Comparison of ENCODE assay signal across 24 cellular contexts in the genomic region with DNA sequence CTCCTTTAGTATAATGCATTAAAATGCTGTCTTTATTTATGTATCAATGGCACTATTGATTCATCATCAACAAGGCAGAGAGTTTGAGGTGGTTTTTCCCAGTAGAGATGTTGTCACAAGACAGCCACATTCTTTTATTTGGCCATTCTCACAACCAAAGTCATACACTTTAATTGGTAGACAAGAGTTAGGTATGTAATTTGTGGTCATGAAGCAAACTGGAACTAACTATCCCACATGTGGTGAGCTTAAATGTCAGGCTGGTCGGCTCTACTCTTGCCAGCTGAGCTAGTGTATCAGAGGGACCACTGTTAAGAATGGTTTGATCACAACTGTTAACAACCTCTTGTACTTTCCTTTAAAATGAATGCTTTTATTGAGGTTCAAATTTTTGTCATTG.
DNase-seq lines count a peak whose midpoint lies in the region; ATAC-seq, FAIRE-seq and TF ChIP-seq lines count a peak whose summit lies in the region.
"Had no signal": no experiment of that assay in that cellular context is flagged by ENCODE, and none has a peak within 500 bp of the region (broad histone marks: within the 10 kb centered on the region; RNA-seq: fewer than 3 reads in every experiment).

No MANE protein-coding gene starts in this region.

- H3K9me3 Mint-ChIP-seq in astrocyte (ENCODE audit: unreplicated experiment), result no peaks in the 10 kb centered on the region
- H3K9me3 Mint-ChIP-seq in stimulated activated effector memory CD8-positive, alpha-beta T cell treated with anti-CD3 and anti-CD28 coated beads, Interleukin-12 subunit alpha, Interleukin-12 subunit beta, amount 100 ng/mL, for 72 hours, result peaks cover 4% of the 10 kb centered on the region
- H3K9me3 Mint-ChIP-seq in naive thymus-derived CD4-positive, alpha-beta T cell, result peaks cover 0 to 5% (median 2%) of the 10 kb centered on the region in 11 donors

- no peaks in the 10 kb centered on the region for H3K9me3 ChIP-seq in GM23248 (ENCODE audit: low read depth)
- no peaks in the 10 kb centered on the region for H3K9me3 ChIP-seq in astrocyte (ENCODE audit: insufficient read depth, low read depth, low read length)
- no peaks in the 10 kb centered on the region for H3K9me3 ChIP-seq in naive thymus-derived CD4-positive, alpha-beta T cell (ENCODE audit: control insufficient read depth in 2 of 3, low read length in 3 of 3)
- H3K9me3 ChIP-seq: ascending aorta, BLaER1, tibial nerve had no signal

- H2AFZ ChIP-seq in GM23248, result 0 out of 2 replicates have a peak overlapping the region, but pooled peaks have one; percentile 37
- H2AFZ ChIP-seq in astrocyte (ENCODE audit: low read depth, low read length), result no peak overlapping the region

- H3K27me3 ChIP-seq in GM23248 (replicated peaks; ENCODE audit: insufficient read depth) (no peaks in the 10 kb centered on the region), astrocyte (ENCODE audit: insufficient read depth, low read length) (no peaks in the 10 kb centered on the region)
- H3K27me3 ChIP-seq in naive thymus-derived CD4-positive, alpha-beta T cell (ENCODE audit: control insufficient read depth in 2 of 2, insufficient read depth in 2 of 2, low read length in 2 of 2), result no peaks in the 10 kb centered on the region
- H3K27me3 ChIP-seq: ascending aorta, BLaER1, spleen, tibial nerve had no signal

- ATAC-seq in stimulated activated effector memory CD8-positive, alpha-beta T cell treated with anti-CD3 and anti-CD28 coated beads, Interleukin-12 subunit alpha, Interleukin-12 subunit beta, amount 100 ng/mL, for 72 hours, result no peak
- no peak for ATAC-seq in naive thymus-derived CD4-positive, alpha-beta T cell
- ATAC-seq: activated T-cell treated with anti-CD3 and anti-CD28 coated beads, Interleukin-2, amount 50 U/mL, for 4 hours had no signal

- CTCF ChIA-PET in AG04449 (lab: Yijun Ruan, JAX), result interaction anchor here (0.9 to 8.7 kb wide), 10 partner anchors 159 to 796 kb away, joined by 3 to 220 read pairs (median 4); partner anchors contain the start of gene COL12A1
- CTCF ChIA-PET in naive thymus-derived CD4-positive, alpha-beta T cell (lab: Charles Lee), result no interaction called here

- in situ Hi-C loops in GM23248 (cut with MboI), result loop anchor here (25.0 kb wide), 1 partner anchor 802 kb away; the partner anchor contains the start of gene COL12A1

- H4K20me1 ChIP-seq in GM23248 (ENCODE audit: insufficient read depth) (no peaks in the 10 kb centered on the region), astrocyte (ENCODE audit: insufficient read depth, low read length) (no peaks in the 10 kb centered on the region)
- H4K20me1 ChIP-seq: BLaER1 had no signal

- peak; percentile 47 for DNase-seq in AG04449 (ENCODE audit: low read depth, low spot score)
- DNase-seq in GM23248, result peak; percentile 47
- peak; percentile 76 for DNase-seq in astrocyte (ENCODE audit: low read depth)
- peak; percentile 17 for DNase-seq in glomerular visceral epithelial cell (ENCODE audit: extremely low spot score)
- no peak for DNase-seq in NCI-H69 (lab: John Stamatoyannopoulos, UW)
- no peak for DNase-seq in stimulated activated naive CD4-positive, alpha-beta T cell treated with Interleukin-2 at 50 U/mL for 16 hours (lab: John Stamatoyannopoulos, UW)
- no peak for DNase-seq in stimulated activated effector memory CD8-positive, alpha-beta T cell treated with anti-CD3 and anti-CD28 coated beads, Interleukin-12 subunit alpha, Interleukin-12 subunit beta, amount 100 ng/mL, for 72 hours (ENCODE audit: low spot score in 2 of 2)
- DNase-seq in naive thymus-derived CD4-positive, alpha-beta T cell, result no peak
- DNase-seq: activated CD4-positive, CD25-positive, alpha-beta regulatory T cell treated with anti-CD3 and anti-CD28 coated beads, Interleukin-2, amount 50 U/mL, for 72 hours; activated naive CD4-positive, alpha-beta T cell treated with anti-CD3 and anti-CD28 coated beads, Interleukin-2, amount 10 ng/mL, durations not matched to agents 7 days and 5 days; activated T-cell treated with anti-CD3 and anti-CD28 coated beads, Interleukin-2, amount 50 U/mL, for 4 hours; Calu3; effector CD8-positive, alpha-beta T cell; HCEC 1CT; NCI-H146; NCI-H2171 treated with DMSO at 0.1 percent for 48 hours; nucleus accumbens; spleen; stimulated activated CD4-positive, alpha-beta T cell treated with anti-CD3 and anti-CD28 coated beads, Interleukin-4, amount 100 ng/mL, for 1 hour had no signal

- H3K27ac ChIP-seq in GM23248 (no peak overlapping the region), astrocyte (ENCODE audit: low read depth, low read length) (no peak overlapping the region)
- H3K27ac ChIP-seq in naive thymus-derived CD4-positive, alpha-beta T cell (ENCODE audit: low read depth, low read length), result no peak overlapping the region
- H3K27ac ChIP-seq: 22Rv1, ascending aorta, BLaER1, spleen had no signal

- H3K36me3 ChIP-seq in GM23248 (ENCODE audit: low read depth) (no peaks in the 10 kb centered on the region), astrocyte (ENCODE audit: insufficient read depth, low read length) (no peaks in the 10 kb centered on the region)
- H3K36me3 ChIP-seq in naive thymus-derived CD4-positive, alpha-beta T cell (ENCODE audit: control insufficient read depth in 2 of 3, insufficient read depth in 3 of 3, low read length in 3 of 3), result no peaks in the 10 kb centered on the region
- H3K36me3 ChIP-seq: ascending aorta, BLaER1, spleen, tibial nerve had no signal

- no peak overlapping the region for H3K27ac Mint-ChIP-seq in astrocyte (ENCODE audit: unreplicated experiment)
- H3K27ac Mint-ChIP-seq in stimulated activated effector memory CD8-positive, alpha-beta T cell treated with anti-CD3 and anti-CD28 coated beads, Interleukin-12 subunit alpha, Interleukin-12 subunit beta, amount 100 ng/mL, for 72 hours, result no peak overlapping the region
- no peak overlapping the region for H3K27ac Mint-ChIP-seq in naive thymus-derived CD4-positive, alpha-beta T cell
- H3K27ac Mint-ChIP-seq: activated naive CD4-positive, alpha-beta T cell treated with anti-CD3 and anti-CD28 coated beads, Interleukin-2, amount 10 ng/mL, durations not matched to agents 7 days and 5 days; stimulated activated naive CD8-positive, alpha-beta T cell treated with anti-CD3 and anti-CD28 coated beads, Interleukin-15, Interleukin-2, amounts not matched to agents 100 ng/mL and 50 ng/mL, for 24 hours had no signal

- no peaks in the 10 kb centered on the region for H3K9me2 ChIP-seq in GM23248 (ENCODE audit: insufficient read depth)

- H3K4me1 ChIP-seq in GM23248 (ENCODE audit: insufficient read depth) (peaks cover 34% of the 10 kb centered on the region), astrocyte (ENCODE audit: insufficient read depth, low read length) (no peaks in the 10 kb centered on the region)
- H3K4me1 ChIP-seq in naive thymus-derived CD4-positive, alpha-beta T cell (ENCODE audit: control insufficient read depth in 2 of 2, insufficient read depth in 2 of 2, low read length in 2 of 2), result no peaks in the 10 kb centered on the region
- H3K4me1 ChIP-seq: ascending aorta, BLaER1, spleen, tibial nerve had no signal

- H3K4me3 ChIP-seq in AG04449 (ENCODE audit: low read depth, low read length) (no peak overlapping the region), GM23248 (no peak overlapping the region), astrocyte (ENCODE audit: insufficient read depth, low read depth, low read length) (no peak overlapping the region)
- no peak overlapping the region for H3K4me3 ChIP-seq in naive thymus-derived CD4-positive, alpha-beta T cell (ENCODE audit: low read length)
- H3K4me3 ChIP-seq: ascending aorta, BLaER1, spleen, tibial nerve had no signal

- H3K4me3 Mint-ChIP-seq in astrocyte (ENCODE audit: unreplicated experiment), result no peak overlapping the region
- no peak overlapping the region for H3K4me3 Mint-ChIP-seq in stimulated activated effector memory CD8-positive, alpha-beta T cell treated with anti-CD3 and anti-CD28 coated beads, Interleukin-12 subunit alpha, Interleukin-12 subunit beta, amount 100 ng/mL, for 72 hours
- no peak overlapping the region for H3K4me3 Mint-ChIP-seq in naive thymus-derived CD4-positive, alpha-beta T cell
- H3K4me3 Mint-ChIP-seq: activated naive CD4-positive, alpha-beta T cell treated with anti-CD3 and anti-CD28 coated beads, Interleukin-2, amount 10 ng/mL, durations not matched to agents 7 days and 5 days; activated T-cell treated with anti-CD3 and anti-CD28 coated beads, Interleukin-2, amount 50 U/mL, for 4 hours; stimulated activated naive CD8-positive, alpha-beta T cell treated with anti-CD3 and anti-CD28 coated beads, Interleukin-15, Interleukin-2, amounts not matched to agents 100 ng/mL and 50 ng/mL, for 24 hours had no signal

- H3K4me2 ChIP-seq in GM23248 (ENCODE audit: unreplicated experiment), result no peak overlapping the region
- no peak overlapping the region for H3K4me2 ChIP-seq in astrocyte (ENCODE audit: low read length)
- H3K4me2 ChIP-seq: BLaER1 had no signal

- TF ChIP-seq CTCF in AG04449 (IDR thresholded peaks at IDR 0.05; ENCODE audit: insufficient read depth, low read length, missing control alignments) (no peak), astrocyte (IDR thresholded peaks at IDR 0.05; ENCODE audit: insufficient read depth, low read depth, low read length) (no peak)

- 42 to 79% methylated on average over 1 of the region's 1 CpG for WGBS in GM23248 (ENCODE audit: low coverage in 1 of 2, low lambda C conversion rate in 2 of 2, missing lambda C conversion rate in 2 of 2), 2 experiments

- no peaks in the 10 kb centered on the region for H3F3A ChIP-seq in GM23248 (ENCODE audit: insufficient read depth)

- FAIRE-seq in astrocyte (lab: Jason Lieb, UNC), result peak; percentile 23

- no peak overlapping the region for H3K9ac ChIP-seq in GM23248
- no peak overlapping the region for H3K9ac ChIP-seq in astrocyte (ENCODE audit: low read length)
- H3K9ac ChIP-seq: BLaER1 had no signal

- intact Hi-C loops in naive thymus-derived CD4-positive, alpha-beta T cell (cut with micrococcal nuclease), result no loop called here

- POLR2A ChIA-PET in AG04449 (lab: Yijun Ruan, JAX), result interaction anchor here (0.6 to 1.0 kb wide), 2 partner anchors 261 to 792 kb away, joined by 3 to 6 read pairs; no protein-coding TSS in a partner anchor
- POLR2A ChIA-PET in naive thymus-derived CD4-positive, alpha-beta T cell (lab: Charles Lee), result no interaction called here

- H3K79me2 ChIP-seq in GM23248 (ENCODE audit: insufficient read depth) (no peaks in the 10 kb centered on the region), astrocyte (ENCODE audit: insufficient read depth, low read length) (no peaks in the 10 kb centered on the region)

- H3K4me1 Mint-ChIP-seq in astrocyte (ENCODE audit: low read depth, unreplicated experiment), result peaks cover 2% of the 10 kb centered on the region
- H3K4me1 Mint-ChIP-seq in stimulated activated effector memory CD8-positive, alpha-beta T cell treated with anti-CD3 and anti-CD28 coated beads, Interleukin-12 subunit alpha, Interleukin-12 subunit beta, amount 100 ng/mL, for 72 hours, result no peaks in the 10 kb centered on the region
- no peaks in the 10 kb centered on the region for H3K4me1 Mint-ChIP-seq in naive thymus-derived CD4-positive, alpha-beta T cell
- H3K4me1 Mint-ChIP-seq: activated naive CD4-positive, alpha-beta T cell treated with anti-CD3 and anti-CD28 coated beads, Interleukin-2, amount 10 ng/mL, durations not matched to agents 7 days and 5 days had no signal

- H3K27me3 Mint-ChIP-seq in astrocyte (ENCODE audit: low read depth, unreplicated experiment), result no peaks in the 10 kb centered on the region
- no peaks in the 10 kb centered on the region for H3K27me3 Mint-ChIP-seq in naive thymus-derived CD4-positive, alpha-beta T cell
- H3K27me3 Mint-ChIP-seq: activated naive CD4-positive, alpha-beta T cell treated with anti-CD3 and anti-CD28 coated beads, Interleukin-2, amount 10 ng/mL, durations not matched to agents 7 days and 5 days; stimulated activated naive CD8-positive, alpha-beta T cell treated with anti-CD3 and anti-CD28 coated beads, Interleukin-15, Interleukin-2, amounts not matched to agents 100 ng/mL and 50 ng/mL, for 24 hours had no signal

- no peaks in the 10 kb centered on the region for H3K36me3 Mint-ChIP-seq in astrocyte (ENCODE audit: low read depth, unreplicated experiment)
- H3K36me3 Mint-ChIP-seq in stimulated activated effector memory CD8-positive, alpha-beta T cell treated with anti-CD3 and anti-CD28 coated beads, Interleukin-12 subunit alpha, Interleukin-12 subunit beta, amount 100 ng/mL, for 72 hours, result no peaks in the 10 kb centered on the region
- no peaks in the 10 kb centered on the region for H3K36me3 Mint-ChIP-seq in naive thymus-derived CD4-positive, alpha-beta T cell
- H3K36me3 Mint-ChIP-seq: activated naive CD4-positive, alpha-beta T cell treated with anti-CD3 and anti-CD28 coated beads, Interleukin-2, amount 10 ng/mL, durations not matched to agents 7 days and 5 days had no signal

Comparison
In these comparisons a context has a peak if more than half of its experiments do, and no peak if none do; other contexts are left out.
1. DNase-seq: peak in AG04449 (single experiment), GM23248 (single experiment), astrocyte (single experiment) and glomerular visceral epithelial cell (single experiment); none in NCI-H69 (single experiment), stimulated activated naive CD4-positive, alpha-beta T cell treated with Interleukin-2 at 50 U/mL for 16 hours (single experiment), stimulated activated effector memory CD8-positive, alpha-beta T cell treated with anti-CD3 and anti-CD28 coated beads, Interleukin-12 subunit alpha, Interleukin-12 subunit beta, amount 100 ng/mL, for 72 hours (0 of 2) and naive thymus-derived CD4-positive, alpha-beta T cell (0 of 9).